ENCODE assay signal across 14 cellular contexts in genomic region chr1:18874600-18874999, GRCh38. TPM values are rescaled to one million over a fixed set of nuclear protein-coding genes. Genes with fewer than 3 reads are reported as not detected.
DNase-seq lines count a peak whose midpoint lies in the region; ATAC-seq, FAIRE-seq and TF ChIP-seq lines count a peak whose summit lies in the region.
"Had no signal": no experiment of that assay in that cellular context is flagged by ENCODE, and none has a peak within 500 bp of the region (broad histone marks: within the 10 kb centered on the region; RNA-seq: fewer than 3 reads in every experiment).

No MANE protein-coding gene starts in this region.

- intact Hi-C loops in heart left ventricle (cut with DNase I) (loop anchor here in 6 of 10 donors (2.0 to 5.0 kb wide), 3 partner anchors 276 to 278 kb away; no protein-coding TSS in a partner anchor), cardiac septum (cut with DNase I) (no loop called here), A673 (cut with micrococcal nuclease; ENCODE audit: unreplicated experiment) (no loop called here)

- peaks cover 3% of the 10 kb centered on the region for H3K79me1 ChIP-seq in neuronal stem cell (ENCODE audit: low read depth, low read length)

- H2BK120ac ChIP-seq in neuronal stem cell (ENCODE audit: low read depth, low read length): no peak overlapping the region

- no peak overlapping the region for H4K91ac ChIP-seq in neuronal stem cell (ENCODE audit: low read depth, low read length, poor library complexity)

- H3K4me3 ChIP-seq in heart left ventricle: no peak overlapping the region
- no peak overlapping the region for H3K4me3 ChIP-seq in SJCRH30
- H3K4me3 ChIP-seq in neuronal stem cell (ENCODE audit: low read length in 2 of 2): no peak overlapping the region
- H3K4me3 ChIP-seq in small intestine (ENCODE audit: low read depth in 1 of 2, low read length in 2 of 2): no peak overlapping the region
- no peak overlapping the region for H3K4me3 ChIP-seq in A673 (ENCODE audit: low read depth, low read length, poor library complexity, severe bottlenecking)

- peak in 3 of 4 donors; percentile 6 to 48 (median 32) for ATAC-seq in heart left ventricle
- no peak for ATAC-seq in GM21825 (IDR thresholded peaks at IDR 0.05; ENCODE audit: unreplicated experiment)

- POLR2A ChIA-PET in A673 (lab: Charles Lee; ENCODE audit: low non-redundant PET): no interaction called here

- H3K27me3 ChIP-seq in heart left ventricle: no peaks in the 10 kb centered on the region
- no peaks in the 10 kb centered on the region; the same call in 1 of the 2 replicates for H3K27me3 ChIP-seq in SJCRH30
- no peaks in the 10 kb centered on the region for H3K27me3 ChIP-seq in neuronal stem cell (ENCODE audit: control insufficient read depth in 3 of 3, insufficient read depth in 3 of 3, low read depth in 1 of 3, low read length in 3 of 3)
- H3K27me3 ChIP-seq in small intestine (ENCODE audit: control insufficient read depth in 2 of 2, insufficient read depth in 2 of 2, low read length in 2 of 2): no peaks in the 10 kb centered on the region
- no peaks in the 10 kb centered on the region for H3K27me3 ChIP-seq in A673 (replicated peaks; ENCODE audit: insufficient read depth, low read depth, low read length, poor library complexity)

- no peak overlapping the region for H3K18ac ChIP-seq in neuronal stem cell (ENCODE audit: low read length)

- no peak for TF ChIP-seq POLR2A in heart left ventricle (IDR thresholded peaks at IDR 0.05)

- no peak overlapping the region for H3K9ac ChIP-seq in neuronal stem cell (ENCODE audit: low read depth, low read length, poor library complexity)

- H3K4me1 ChIP-seq in heart left ventricle (peaks cover 0 to 8% (median 0%) of the 10 kb centered on the region in 12 donors), SJCRH30 (no peaks in the 10 kb centered on the region; the same call in 1 of the 2 replicates), neuronal stem cell (ENCODE audit: control insufficient read depth in 2 of 2, insufficient read depth in 1 of 2, low read depth in 1 of 2, low read length in 2 of 2) (no peaks in the 10 kb centered on the region), small intestine (ENCODE audit: control insufficient read depth in 2 of 2, insufficient read depth in 1 of 2, low read depth in 1 of 2, low read length in 1 of 2) (no peaks in the 10 kb centered on the region), A673 (ENCODE audit: insufficient read depth, low read length, poor library complexity, severe bottlenecking) (peaks cover under 1% of the 10 kb centered on the region)

- CTCF ChIA-PET in A673 (lab: Charles Lee): interaction anchor here (0.7 to 2.1 kb wide), 5 partner anchors 10 to 318 kb away, joined by 3 to 14 read pairs (median 9); no protein-coding TSS in a partner anchor

- H2BK15ac ChIP-seq in neuronal stem cell (ENCODE audit: low read length): no peak overlapping the region

- H2AFZ ChIP-seq in neuronal stem cell (ENCODE audit: low read length): no peak overlapping the region

- no peak overlapping the region for H4K8ac ChIP-seq in neuronal stem cell (ENCODE audit: low read depth, low read length)

- peak overlapping the region; percentile 11 for H2AK5ac ChIP-seq in neuronal stem cell (ENCODE audit: low read depth, low read length)

- no peak overlapping the region for H2BK12ac ChIP-seq in neuronal stem cell (ENCODE audit: low read length)

- no peak overlapping the region for H3K23ac ChIP-seq in neuronal stem cell (ENCODE audit: low read depth, low read length, poor library complexity)

- peaks cover 0 to 19% (median 0%) of the 10 kb centered on the region in 9 donors for H3K36me3 ChIP-seq in heart left ventricle
- H3K36me3 ChIP-seq in SJCRH30: no peaks in the 10 kb centered on the region
- peaks cover 0 to 6% of the 10 kb centered on the region in 2 donors for H3K36me3 ChIP-seq in neuronal stem cell (replicated peaks in 1 of 2; ENCODE audit: control insufficient read depth in 2 of 2, insufficient read depth in 2 of 2, low read length in 2 of 2)
- no peaks in the 10 kb centered on the region for H3K36me3 ChIP-seq in small intestine (ENCODE audit: control insufficient read depth in 2 of 2, insufficient read depth in 2 of 2, low read length in 2 of 2)
- H3K36me3 ChIP-seq in A673 (ENCODE audit: insufficient read depth, low read length, poor library complexity, severe bottlenecking): no peaks in the 10 kb centered on the region

- no peak overlapping the region for H3K4me2 ChIP-seq in neuronal stem cell (ENCODE audit: insufficient read depth, low read length, poor library complexity, severe bottlenecking)

- no peak overlapping the region for H3K14ac ChIP-seq in neuronal stem cell (ENCODE audit: low read length)

- no peak overlapping the region for H3K4ac ChIP-seq in neuronal stem cell (ENCODE audit: low read length)

- H3K9me3 ChIP-seq in heart left ventricle (no peaks in the 10 kb centered on the region), SJCRH30 (replicated peaks) (no peaks in the 10 kb centered on the region), neuronal stem cell (replicated peaks in 1 of 2; ENCODE audit: control insufficient read depth in 2 of 2, insufficient read depth in 1 of 2, low read depth in 1 of 2, low read length in 2 of 2) (no peaks in the 10 kb centered on the region), small intestine (ENCODE audit: control insufficient read depth, low read depth) (no peaks in the 10 kb centered on the region), A673 (ENCODE audit: low read depth, low read length, poor library complexity, severe bottlenecking) (no peaks in the 10 kb centered on the region)

- no TSS peak for BruUV-seq in A673 (replicated peaks; lab: Mats Ljungman, UMichigan)

- no peak for FAIRE-seq in small intestine (lab: Jason Lieb, UNC)
- FAIRE-seq: H1 had no signal

- H3K27ac ChIP-seq in heart left ventricle (no peak overlapping the region), SJCRH30 (no peak overlapping the region), neuronal stem cell (replicated peaks; ENCODE audit: low read length) (no peak overlapping the region), small intestine (ENCODE audit: low read depth in 1 of 2, low read length in 1 of 2) (no peak overlapping the region), A673 (ENCODE audit: low read depth, low read length, poor library complexity, severe bottlenecking) (no peak overlapping the region)

- WGBS in heart left ventricle, 4 donors: 63 to 91% (median 71%) methylated on average over 4 to 8 of the region's 8 CpGs
- WGBS in neuronal stem cell (ENCODE audit: extremely low coverage in 2 of 2, insufficient read length in 2 of 2, insufficient replicate concordance in 1 of 2), 2 donors: no CpG with 5 or more reads among the region's 8 CpGs
- WGBS in small intestine, 3 donors: 29 to 65% (median 49%) methylated on average over 8 of the region's 8 CpGs

- no peak for TF ChIP-seq CTCF in heart left ventricle (IDR thresholded peaks at IDR 0.05)
- TF ChIP-seq CTCF in A673 (conservative IDR thresholded peaks at IDR 0.05; ENCODE audit: low read depth, low read length): no peak

- peak in 2 of 5 donors; percentile 37 to 44 for DNase-seq in heart left ventricle
- no peak for DNase-seq in cardiac septum (ENCODE audit: low spot score)
- DNase-seq in SJCRH30: peak; percentile 55 to 63
- no peak for DNase-seq in neuronal stem cell (ENCODE audit: low spot score)
- DNase-seq in small intestine: peak; percentile 66
- no peak for DNase-seq in NCI-H187 (lab: John Stamatoyannopoulos, UW)
- no peak for DNase-seq in A673 (ENCODE audit: low spot score)

- no peak overlapping the region for H2BK5ac ChIP-seq in neuronal stem cell (ENCODE audit: low read length)

RNA-seq across cellular contexts. Expression of gene TAS1R2, which starts 15.1 kb away (rescaled TPM):
- not detected for total RNA-seq in heart left ventricle
- not detected for polyA plus RNA-seq in heart left ventricle
- not detected for total RNA-seq in cardiac septum
- total RNA-seq in SJCRH30 (2014; rRNA removed; shearing (Covaris generic)): not detected in 2 replicates
- polyA plus RNA-seq in neuronal stem cell (2013, experiment 1 of 2): not detected
- polyA plus RNA-seq in neuronal stem cell (2013, experiment 2 of 2): not detected
- not detected for polyA plus RNA-seq in small intestine
- total RNA-seq in A673 (2021): not detected in 2 replicates
- total RNA-seq: CD4-positive, CD25-positive, alpha-beta regulatory T cell; H1; HT-29; LHCN-M2; MCF 10A had no signal
- polyA plus RNA-seq: BJ; CD4-positive, CD25-positive, alpha-beta regulatory T cell; H1 had no signal

RNA-seq across cellular contexts. Expression of gene ALDH4A1, which starts 27.8 kb away (rescaled TPM):
- total RNA-seq in heart left ventricle: 10 to 100 TPM; 20.8 to 57.6 (median 30.6) TPM
- polyA plus RNA-seq in heart left ventricle: 10 to 100 TPM; 22.0 to 33.3 TPM
- total RNA-seq in cardiac septum: 50.3 TPM
- 7.2 and 7.5 TPM in 2 replicates for total RNA-seq in SJCRH30 (2014; rRNA removed; shearing (Covaris generic))
- 11.9 TPM for polyA plus RNA-seq in neuronal stem cell (2013, experiment 1 of 2)
- 11.5 TPM for polyA plus RNA-seq in neuronal stem cell (2013, experiment 2 of 2)
- 1 to 10 TPM in 1 of 3 donors, under 1 TPM in 2; 0.22 to 6.3 (median 0.81) TPM for polyA plus RNA-seq in small intestine
- 18.4 and 23.1 TPM in 2 replicates for total RNA-seq in A673 (2021)

Comparison
In these comparisons a context has a peak if more than half of its experiments do, and no peak if none do; other contexts are left out.
1. intact Hi-C loops: an anchor here in heart left ventricle (2.0 to 5.0 kb wide); none called in cardiac septum and A673.
2. DNase-seq: peak in SJCRH30 (2 of 2) and small intestine (single experiment); none in cardiac septum (single experiment), neuronal stem cell (single experiment), NCI-H187 (0 of 2) and A673 (single experiment).